19 cellular contexts compared by ENCODE assay signal in the genomic region with DNA sequence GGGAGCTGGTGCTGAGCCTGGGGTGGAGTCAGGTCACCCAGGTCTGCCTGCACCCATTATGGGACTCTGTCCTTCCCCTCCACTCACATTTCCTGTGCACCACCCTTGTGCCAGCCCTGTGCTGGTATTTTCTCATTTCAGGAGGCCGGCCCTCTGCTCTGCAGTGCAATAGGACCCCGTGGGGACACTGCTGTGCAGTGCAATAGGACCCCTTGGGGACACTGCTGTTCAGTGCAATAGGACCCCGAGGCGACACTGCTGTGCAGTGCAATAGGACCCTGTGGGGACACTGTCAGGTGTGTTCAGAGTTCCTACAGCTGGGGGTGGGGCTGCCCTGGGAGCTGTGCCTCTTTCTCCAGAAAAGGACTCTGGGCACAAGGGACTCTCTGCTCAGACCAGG. TPM values are rescaled to one million over a fixed set of nuclear protein-coding genes. Genes with fewer than 3 reads are reported as not detected.
A peak's percentile ranks its signal among the peaks of the same experiment; 100 is the strongest.
DNase-seq lines count a peak whose midpoint lies in the region; ATAC-seq, FAIRE-seq and TF ChIP-seq lines count a peak whose summit lies in the region.
"Had no signal": no experiment of that assay in that cellular context is flagged by ENCODE, and none has a peak within 500 bp of the region (broad histone marks: within the 10 kb centered on the region; RNA-seq: fewer than 3 reads in every experiment).

No MANE protein-coding gene starts in this region.

- no peak for DNase-seq in GM23338 (ENCODE audit: low spot score)
- no peak for DNase-seq in Panc1 (ENCODE audit: low read depth, low spot score)
- no peak for DNase-seq in globus pallidus (ENCODE audit: low spot score)
- no peak for DNase-seq in HTR-8/SVneo (ENCODE audit: insufficient read length, low spot score)
- no peak for DNase-seq in DMS153 (lab: John Stamatoyannopoulos, UW)
- DNase-seq: BE2C; CD4-positive, alpha-beta memory T cell; DND-41; GDM1; HCEC 1CT; KBM-7 had no signal

- H4K20me1 ChIP-seq in GM23338 (replicated peaks; ENCODE audit: insufficient read depth) = peaks cover 5% of the 10 kb centered on the region; the same call in 1 of the 2 replicates

- no peak overlapping the region for H3K27ac Mint-ChIP-seq in GM23338
- H3K27ac Mint-ChIP-seq: CD4-positive, alpha-beta memory T cell had no signal

- TF ChIP-seq CTCF in GM23338 (conservative IDR thresholded peaks at IDR 0.05; ENCODE audit: low read depth in 2 of 2) (no peak), HEK293 (tag by site-specific recombination; IDR thresholded peaks at IDR 0.05) (no peak), Panc1 (IDR thresholded peaks at IDR 0.05) (no peak)

- peak overlapping the region; percentile 83 for H2AFZ ChIP-seq in GM23338

- POLR2A ChIA-PET in HEK293 (lab: Yijun Ruan, JAX) = no interaction called here
- POLR2A ChIA-PET in Panc1 (lab: Charles Lee) = no interaction called here

- no peaks in the 10 kb centered on the region for H3K9me2 ChIP-seq in GM23338 (ENCODE audit: insufficient read depth)

- H3K27ac ChIP-seq in GM23338 (ENCODE audit: low read depth) (no peak overlapping the region), HEK293 (ENCODE audit: extremely low read depth, low read depth, low read length) (no peak overlapping the region), Panc1 (ENCODE audit: low read length) (no peak overlapping the region)
- H3K27ac ChIP-seq: A549, C4-2B had no signal

- no peaks in the 10 kb centered on the region for H3K79me2 ChIP-seq in GM23338 (replicated peaks; ENCODE audit: insufficient read depth)

- peaks cover 78% of the 10 kb centered on the region for H3K27me3 Mint-ChIP-seq in GM23338 (ENCODE audit: insufficient read depth, low read depth, poor library complexity)

- FAIRE-seq in HTR-8/SVneo (lab: Jason Lieb, UNC) = no peak
- FAIRE-seq: A549, GM12892, GM19239 had no signal

- H3K4me3 ChIP-seq in GM23338 (peak overlapping the region; percentile 51; the same call in 1 of the 2 replicates), HEK293 (ENCODE audit: low read depth, low read length) (no peak overlapping the region), Panc1 (ENCODE audit: low read depth in 2 of 2, low read length in 2 of 2) (no peak overlapping the region), iPS-15b (ENCODE audit: low read depth, low read length) (peak overlapping the region; percentile 33)
- H3K4me3 ChIP-seq: A549 had no signal

- BruUV-seq in Panc1 (replicated peaks; lab: Mats Ljungman, UMichigan) = no TSS peak

- H3F3A ChIP-seq in GM23338 (replicated peaks; ENCODE audit: low read depth) = 0 out of 2 replicates have a peak, but pooled peaks cover 11% of the 10 kb centered on the region

- H3K27me3 ChIP-seq in GM23338 (ENCODE audit: insufficient read depth) (peaks cover 92% of the 10 kb centered on the region), Panc1 (ENCODE audit: control insufficient read depth, insufficient read depth, low read length) (no peaks in the 10 kb centered on the region; the same call in 1 of the 2 replicates), iPS-15b (ENCODE audit: control insufficient read depth, insufficient read depth, low read length) (peaks cover 95% of the 10 kb centered on the region)

- no peak for ATAC-seq in GM23338
- ATAC-seq in Panc1 = 0 out of 2 replicates have a peak, but pooled peaks have one; percentile 22

- CTCF ChIA-PET in HEK293 (lab: Yijun Ruan, JAX) (interaction anchor here (1.1 to 12.7 kb wide), 6 partner anchors 8 to 94 kb away, joined by 4 to 315 read pairs (median 5); a partner anchor contains a TSS), Panc1 (lab: Charles Lee) (interaction anchor here (1.1 kb wide), 1 partner anchor 78 kb away, joined by 3 read pairs; no protein-coding TSS in a partner anchor)

- H3K4me1 Mint-ChIP-seq in GM23338 = peaks cover 27% of the 10 kb centered on the region

- peak overlapping the region; percentile 79 for H3K4me2 ChIP-seq in GM23338
- H3K4me2 ChIP-seq: A549 had no signal

- H3K36me3 ChIP-seq in GM23338 (ENCODE audit: insufficient read depth) (no peaks in the 10 kb centered on the region), HEK293 (ENCODE audit: control insufficient read depth in 2 of 2, insufficient read depth in 1 of 2, low read length in 2 of 2) (no peaks in the 10 kb centered on the region), Panc1 (ENCODE audit: control insufficient read depth, insufficient read depth, low read length) (no peaks in the 10 kb centered on the region), iPS-15b (ENCODE audit: control insufficient read depth, insufficient read depth, low read length) (no peaks in the 10 kb centered on the region)
- H3K36me3 ChIP-seq: BE2C had no signal

- peaks cover 25% of the 10 kb centered on the region for H3K4me1 ChIP-seq in GM23338 (ENCODE audit: insufficient read depth)
- no peaks in the 10 kb centered on the region for H3K4me1 ChIP-seq in HEK293 (ENCODE audit: control insufficient read depth, insufficient read depth, low read length)
- H3K4me1 ChIP-seq in Panc1 (ENCODE audit: control insufficient read depth, insufficient read depth, low read length) = no peaks in the 10 kb centered on the region
- peaks cover 5% of the 10 kb centered on the region for H3K4me1 ChIP-seq in iPS-15b (ENCODE audit: control insufficient read depth, insufficient read depth, low read length)
- H3K4me1 ChIP-seq: BE2C had no signal

- H3K9me3 ChIP-seq in HEK293 (ENCODE audit: control insufficient read depth, insufficient read depth, low read depth, low read length) = no peaks in the 10 kb centered on the region
- H3K9me3 ChIP-seq in Panc1 (ENCODE audit: control insufficient read depth, insufficient read depth, low read depth, low read length) = no peaks in the 10 kb centered on the region
- no peaks in the 10 kb centered on the region for H3K9me3 ChIP-seq in iPS-15b (ENCODE audit: control insufficient read depth, insufficient read depth, low read length)
- H3K9me3 ChIP-seq: A549, BE2C had no signal

- intact Hi-C loops in Panc1 (cut with micrococcal nuclease; ENCODE audit: unreplicated experiment) = no loop called here

- no peak overlapping the region; the same call in 2 of the 3 replicates for H3K4me3 Mint-ChIP-seq in GM23338
- H3K4me3 Mint-ChIP-seq: CD4-positive, alpha-beta memory T cell had no signal

- no peak overlapping the region for H3K9ac ChIP-seq in iPS-15b (ENCODE audit: low read depth, low read length)

- H3K36me3 Mint-ChIP-seq in GM23338 (ENCODE audit: low read depth) = no peaks in the 10 kb centered on the region; the same call in 2 of the 3 replicates
- H3K36me3 Mint-ChIP-seq: CD4-positive, alpha-beta memory T cell had no signal

- H3K9me3 Mint-ChIP-seq in GM23338 = no peaks in the 10 kb centered on the region; the same call in 2 of the 3 replicates
- H3K9me3 Mint-ChIP-seq: CD4-positive, alpha-beta memory T cell had no signal

- in situ Hi-C loops in Panc1 (cut with HindIII; ENCODE audit: low pct_unique_long_range_greater_than_20kb, low sequenced_read_pairs) = no loop called here

TF ChIP-seq in GM23338, 12 proteins besides CTCF, POLR2A, EP300 and RAD21 (continues in another document):
- no peak for TF ChIP-seq CREB1 (CRISPR knock-in tag; IDR thresholded peaks at IDR 0.05; ENCODE audit: low read depth)
- TF ChIP-seq, protein P1, sequence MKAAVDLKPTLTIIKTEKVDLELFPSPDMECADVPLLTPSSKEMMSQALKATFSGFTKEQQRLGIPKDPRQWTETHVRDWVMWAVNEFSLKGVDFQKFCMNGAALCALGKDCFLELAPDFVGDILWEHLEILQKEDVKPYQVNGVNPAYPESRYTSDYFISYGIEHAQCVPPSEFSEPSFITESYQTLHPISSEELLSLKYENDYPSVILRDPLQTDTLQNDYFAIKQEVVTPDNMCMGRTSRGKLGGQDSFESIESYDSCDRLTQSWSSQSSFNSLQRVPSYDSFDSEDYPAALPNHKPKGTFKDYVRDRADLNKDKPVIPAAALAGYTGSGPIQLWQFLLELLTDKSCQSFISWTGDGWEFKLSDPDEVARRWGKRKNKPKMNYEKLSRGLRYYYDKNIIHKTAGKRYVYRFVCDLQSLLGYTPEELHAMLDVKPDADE (IDR thresholded peaks at IDR 0.05) = no peak
- TF ChIP-seq POLR2AphosphoS5 (IDR thresholded peaks at IDR 0.05; ENCODE audit: low read depth) = no peak
- TF ChIP-seq EZH2 (IDR thresholded peaks at IDR 0.05; ENCODE audit: low read depth, unreplicated experiment) = no peak
- TF ChIP-seq STAT1 (IDR thresholded peaks at IDR 0.05; ENCODE audit: unreplicated experiment) = no peak
- TF ChIP-seq EZH2phosphoT487 (IDR thresholded peaks at IDR 0.05; ENCODE audit: unreplicated experiment) = no peak
- no peak for TF ChIP-seq JUNB (IDR thresholded peaks at IDR 0.05; ENCODE audit: unreplicated experiment)

TF ChIP-seq in HEK293, 187 proteins besides CTCF, POLR2A, EP300 and RAD21:
- TF ChIP-seq ZNF768 (tag by site-specific recombination; IDR thresholded peaks at IDR 0.05) (no peak), ZNF121 (tag by site-specific recombination; IDR thresholded peaks at IDR 0.05) (no peak), ZBTB21 (tag by site-specific recombination; IDR thresholded peaks at IDR 0.05) (no peak), SP2 (tag by site-specific recombination; IDR thresholded peaks at IDR 0.05) (no peak), ZIC2 (tag by site-specific recombination; IDR thresholded peaks at IDR 0.05) (peak; percentile 81), ZFP37 (tag by site-specific recombination; IDR thresholded peaks at IDR 0.05) (no peak)

RNA-seq across cellular contexts. Expression of a gene that starts 36.2 kb away (rescaled TPM):
- not detected in 2 replicates for total RNA-seq in GM23338 (2014; rRNA removed; shearing (Covaris generic))
- polyA plus RNA-seq in GM23338 (2016; fragmentation: Nextera tagmentation; extraction: Ambion mirVana) = 0.11 TPM in 1 of 2 replicates, not detected in the other
- total RNA-seq in Panc1 (2021; ENCODE audit: unreplicated experiment) = 0.05 TPM
- polyA plus RNA-seq in Panc1 (2012; ENCODE audit: insufficient read length) = 0.15 TPM
- total RNA-seq: CD4-positive, alpha-beta memory T cell; HT1080 had no signal
- polyA plus RNA-seq: AG04450; CD4-positive, alpha-beta memory T cell had no signal

RNA-seq across cellular contexts. Expression of a gene that starts 59.3 kb away (rescaled TPM):
- total RNA-seq in GM23338 (2014; rRNA removed; shearing (Covaris generic)) = 17.9 and 24.0 TPM in 2 replicates
- 10.7 and 12.3 TPM in 2 replicates for polyA plus RNA-seq in GM23338 (2016; fragmentation: Nextera tagmentation; extraction: Ambion mirVana)
- total RNA-seq in Panc1 (2021; ENCODE audit: unreplicated experiment) = 25.9 TPM
- polyA plus RNA-seq in Panc1 (2012; ENCODE audit: insufficient read length) = 25.5 TPM

Comparison
In these comparisons a context has a peak if more than half of its experiments do, and no peak if none do; other contexts are left out.
1. H3K4me3 ChIP-seq: peak in GM23338 (single experiment) and iPS-15b (single experiment); none in HEK293 (single experiment) and Panc1 (0 of 2).